Comparison of ENCODE assay signal across 15 cellular contexts in the genomic region with DNA sequence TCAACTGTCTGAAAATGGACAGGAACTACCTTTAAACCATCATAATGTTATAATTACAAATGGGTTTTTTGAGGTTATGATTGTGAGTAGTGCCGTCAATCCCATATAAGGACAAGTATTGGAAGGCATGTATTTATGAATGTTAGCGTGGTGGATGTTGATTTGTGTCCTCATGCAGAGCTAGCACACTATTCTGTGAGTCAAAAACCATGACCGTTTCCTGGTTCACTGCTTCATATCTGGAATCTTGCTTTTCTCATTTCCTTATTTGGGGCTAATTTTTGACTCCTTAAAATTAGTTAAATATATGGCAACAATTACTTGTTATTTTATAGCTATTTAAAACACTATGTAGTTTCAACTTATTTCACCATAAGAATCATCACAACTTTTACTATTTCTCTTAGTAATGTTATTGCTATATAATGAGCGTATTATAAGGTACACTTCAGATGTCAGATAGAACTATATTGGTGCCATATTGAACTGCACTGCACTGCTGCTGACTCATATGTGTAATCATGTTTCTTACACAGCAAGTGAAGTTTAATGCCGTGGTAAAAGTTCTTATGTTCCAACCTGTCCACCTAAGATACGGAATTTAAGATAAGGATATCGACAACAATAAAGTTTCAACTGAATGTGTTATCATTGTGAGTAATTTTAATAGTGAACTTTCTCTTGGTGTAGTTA.
A peak's percentile ranks its signal among the peaks of the same experiment; 100 is the strongest.
DNase-seq lines count a peak whose midpoint lies in the region; ATAC-seq and TF ChIP-seq lines count a peak whose summit lies in the region.
"Had no signal": no experiment of that assay in that cellular context is flagged by ENCODE, and none has a peak within 500 bp of the region (broad histone marks: within the 10 kb centered on the region; RNA-seq: fewer than 3 reads in every experiment).

No MANE protein-coding gene starts in this region.

- WGBS in sigmoid colon, 2 donors = 87 to 89% methylated on average over 7 of the region's 7 CpGs

- no peaks in the 10 kb centered on the region for H3K4me1 ChIP-seq in sigmoid colon

- no peaks in the 10 kb centered on the region for H3K36me3 ChIP-seq in sigmoid colon
- H3K36me3 ChIP-seq: BLaER1 had no signal

- no peak overlapping the region for H3K27ac ChIP-seq in sigmoid colon
- H3K27ac ChIP-seq: BLaER1, VCaP had no signal

- no peaks in the 10 kb centered on the region for H3K27me3 ChIP-seq in sigmoid colon
- H3K27me3 ChIP-seq: BLaER1 had no signal

- no peak for TF ChIP-seq POLR2A in sigmoid colon (IDR thresholded peaks at IDR 0.05)

- no peak for TF ChIP-seq CTCF in sigmoid colon (IDR thresholded peaks at IDR 0.05)

- no peak overlapping the region for H3K4me3 ChIP-seq in sigmoid colon
- H3K4me3 ChIP-seq: BLaER1 had no signal

- intact Hi-C loops in posterior cingulate gyrus (cut with DNase I) = no loop called here
- intact Hi-C loops in sigmoid colon (cut with DNase I) = no loop called here

- no peak for TF ChIP-seq EP300 in sigmoid colon (IDR thresholded peaks at IDR 0.05)

- ATAC-seq in GM18861 (IDR thresholded peaks at IDR 0.05; ENCODE audit: unreplicated experiment) (peak; percentile 94), GM21447 (IDR thresholded peaks at IDR 0.05; ENCODE audit: unreplicated experiment) (peak; percentile 95), HG02981 (IDR thresholded peaks at IDR 0.05; ENCODE audit: unreplicated experiment) (peak; percentile 92), HG03575 (IDR thresholded peaks at IDR 0.05; ENCODE audit: extremely low read depth, insufficient number of reproducible peaks, low FRiP score, unreplicated experiment) (peak; percentile 80)
- ATAC-seq: stimulated activated naive CD8-positive, alpha-beta T cell treated with anti-CD3 and anti-CD28 coated beads, Interleukin-15, Interleukin-2, amounts not matched to agents 100 U/mL and 50 U/mL, for 24 hours had no signal

- H3K9me3 ChIP-seq in sigmoid colon = no peaks in the 10 kb centered on the region
- H3K9me3 ChIP-seq: BLaER1 had no signal

- DNase-seq in NK-92 (lab: John Stamatoyannopoulos, UW; ENCODE audit: unreplicated experiment) (no peak), posterior cingulate gyrus (no peak), sigmoid colon (no peak)
- DNase-seq in stimulated activated CD4-positive, alpha-beta T cell treated with anti-CD3 and anti-CD28 coated beads, Interleukin-12 subunit alpha, Interleukin-12 subunit beta, amount 100 ng/mL, for 4 hours = no peak
- DNase-seq: activated T-cell treated with anti-CD3 and anti-CD28 coated beads, Interleukin-2, amount 50 U/mL, for 24 hours; endodermal cell; NCI-H446 treated with DMSO at 0.1 percent for 48 hours; Right ventricle myocardium superior; stimulated activated naive CD8-positive, alpha-beta T cell treated with anti-CD3 and anti-CD28 coated beads, Interleukin-15, Interleukin-2, amounts not matched to agents 100 U/mL and 50 U/mL, for 24 hours had no signal
